In genomic region chr11:119891392-119891791, GRCh38 we compare ENCODE assay signal across 17 cellular contexts.
DNase-seq lines count a peak whose midpoint lies in the region; ATAC-seq, FAIRE-seq and TF ChIP-seq lines count a peak whose summit lies in the region.
"Had no signal": no experiment of that assay in that cellular context is flagged by ENCODE, and none has a peak within 500 bp of the region (broad histone marks: within the 10 kb centered on the region; RNA-seq: fewer than 3 reads in every experiment).

No MANE protein-coding gene starts in this region.

- peaks cover 38% of the 10 kb centered on the region for H3K4me1 ChIP-seq in BE2C
- H3K4me1 ChIP-seq: breast epithelium, Peyer's patch, right lobe of liver had no signal

- H3K27me3 ChIP-seq in BE2C: no peaks in the 10 kb centered on the region
- H3K27me3 ChIP-seq: Peyer's patch, right lobe of liver had no signal

- DNase-seq in BE2C: peak; percentile 74
- peak in 50 of 58 donors; percentile 16 to 89 (median 70) for DNase-seq in anterior cingulate cortex (lab: John Stamatoyannopoulos, UW)
- DNase-seq in left cardiac atrium: peak; percentile 66
- DNase-seq in nucleus accumbens (lab: John Stamatoyannopoulos, UW): peak in 53 of 56 donors; percentile 23 to 95 (median 79)
- no peak for DNase-seq in GM19239 (ENCODE audit: insufficient read length, low spot score)
- DNase-seq in GM12891 (ENCODE audit: insufficient read length, low spot score): no peak
- DNase-seq: activated CD4-positive, alpha-beta T cell treated with anti-CD3 and anti-CD28 coated beads, Interleukin-2, amount 50 U/mL, for 48 hours; CD4-positive, CD25-positive, alpha-beta regulatory T cell; DMS 273 treated with DMSO at 0.1 percent for 48 hours; HCEC 1CT; right lobe of liver; stimulated activated CD4-positive, alpha-beta T cell treated with anti-CD3 and anti-CD28 coated beads, Interleukin-15, amount 100 ng/mL, for 24 hours had no signal

- H3K36me3 ChIP-seq in BE2C: no peaks in the 10 kb centered on the region
- H3K36me3 ChIP-seq: breast epithelium, Peyer's patch, right lobe of liver had no signal

- no peak for TF ChIP-seq CTCF in BE2C (IDR thresholded peaks at IDR 0.05; ENCODE audit: low read depth, low read length)

- ATAC-seq in left cardiac atrium: peak; percentile 92 to 93
- no peak for ATAC-seq in GM18520 (IDR thresholded peaks at IDR 0.05; ENCODE audit: unreplicated experiment)
- ATAC-seq in GM18517 (IDR thresholded peaks at IDR 0.05; ENCODE audit: unreplicated experiment): no peak
- ATAC-seq: right lobe of liver had no signal

- H3K9me3 ChIP-seq in BE2C: no peaks in the 10 kb centered on the region
- H3K9me3 ChIP-seq: breast epithelium, Peyer's patch, right lobe of liver had no signal

- FAIRE-seq in GM19239 (lab: Jason Lieb, UNC) (no peak), GM12891 (lab: Jason Lieb, UNC) (no peak)
- FAIRE-seq: islet of Langerhans had no signal

- intact Hi-C loops in left cardiac atrium (cut with DNase I): loop anchor here in 1 of 2 donors (2.0 kb wide), 1 partner anchor 49 kb away; no protein-coding TSS in a partner anchor

- H3K4me3 ChIP-seq in BE2C (ENCODE audit: low read depth, low read length): peak overlapping the region; percentile 12
- H3K4me3 ChIP-seq: breast epithelium, Peyer's patch, right lobe of liver had no signal

- TF ChIP-seq POLR2A in GM12891 (IDR thresholded peaks at IDR 0.05; ENCODE audit: low read depth, low read length): no peak

TF ChIP-seq in GM12891, 5 proteins besides CTCF, POLR2A, EP300 and RAD21:
- TF ChIP-seq PAX5 (IDR thresholded peaks at IDR 0.05; ENCODE audit: insufficient read depth, low read length, severe bottlenecking): no peak

Comparison
In these comparisons a context has a peak if more than half of its experiments do, and no peak if none do; other contexts are left out.
1. DNase-seq: peak in BE2C (single experiment), anterior cingulate cortex (50 of 58), left cardiac atrium (single experiment) and nucleus accumbens (53 of 56); none in GM19239 (single experiment) and GM12891 (single experiment).
2. ATAC-seq: peak in left cardiac atrium (2 of 2); none in GM18520 (single experiment) and GM18517 (single experiment).